ENCODE assay signal across 30 cellular contexts in genomic region chr4:188023682-188024081, GRCh38. TPM values are rescaled to one million over a fixed set of nuclear protein-coding genes. Genes with fewer than 3 reads are reported as not detected.
DNase-seq lines count a peak whose midpoint lies in the region; ATAC-seq and TF ChIP-seq lines count a peak whose summit lies in the region.
"Had no signal": no experiment of that assay in that cellular context is flagged by ENCODE, and none has a peak within 500 bp of the region (broad histone marks: within the 10 kb centered on the region; RNA-seq: fewer than 3 reads in every experiment).

No MANE protein-coding gene starts in this region.

- H2BK5ac ChIP-seq in H9 (ENCODE audit: insufficient read length, low read length) = no peak overlapping the region

- H3K9me3 ChIP-seq in H9 (ENCODE audit: control insufficient read depth, low read depth, low read length) (no peaks in the 10 kb centered on the region), PC-9 (ENCODE audit: insufficient read depth, low read depth) (no peaks in the 10 kb centered on the region), upper lobe of right lung (no peaks in the 10 kb centered on the region)
- H3K9me3 ChIP-seq: BLaER1 treated with 17β-estradiol and CSF1 and Interleukin-3, amounts not matched to agents 10 nM and 100 nM; lower lobe of right lung; MG63; SK-N-SH; transverse colon had no signal

- H3K14ac ChIP-seq in H9 (ENCODE audit: insufficient read depth, low read length) = no peak overlapping the region

- H3K4me3 Mint-ChIP-seq in H9 (no peak overlapping the region), type B pancreatic cell (no peak overlapping the region)
- H3K4me3 Mint-ChIP-seq: activated naive CD8-positive, alpha-beta T cell treated with anti-CD3 and anti-CD28 coated beads, Interleukin-2, amount 50 U/mL, for 24 hours; activated T-cell treated with anti-CD3 and anti-CD28 coated beads, Interleukin-2, amount 50 U/mL, for 24 hours; neural crest cell had no signal

- BruUV-seq in PC-9 (replicated peaks; lab: Mats Ljungman, UMichigan) = no TSS peak

- H3K36me3 Mint-ChIP-seq in H9 (ENCODE audit: insufficient read depth in 1 of 3, low read depth in 3 of 3) = peaks cover 0 to 6% (median 0%) of the 10 kb centered on the region in 3 experiments; a peak in 1 of 7 replicates
- H3K36me3 Mint-ChIP-seq in type B pancreatic cell = peaks cover 8% of the 10 kb centered on the region

- POLR2A ChIA-PET in PC-9 (lab: Charles Lee; ENCODE audit: unreplicated experiment) = interaction anchor here (0.7 kb wide), 1 partner anchor 16 kb away, joined by 7 read pairs; no protein-coding TSS in a partner anchor

- peak; percentile 60 for DNase-seq in H9
- DNase-seq in PC-9 = peak; percentile 39 to 48
- DNase-seq in epithelial cell of prostate (ENCODE audit: low read depth, low spot score) = no peak
- no peak for DNase-seq in type B pancreatic cell (ENCODE audit: extremely low spot score, unreplicated experiment)
- DNase-seq in upper lobe of right lung = no peak
- DNase-seq in DMS79 treated with DMSO at 0.1 percent for 48 hours (lab: John Stamatoyannopoulos, UW) = no peak
- DNase-seq: activated CD4-positive, alpha-beta T cell treated with anti-CD3 and anti-CD28 coated beads for 4 hours; activated gamma-delta T cell treated with Interleukin-2 at 50 U/mL for 16 hours; activated naive CD8-positive, alpha-beta T cell treated with anti-CD3 and anti-CD28 coated beads, Interleukin-2, amount 50 U/mL, for 24 hours; activated T-cell treated with anti-CD3 and anti-CD28 coated beads, Interleukin-2, amount 50 U/mL, for 24 hours; COR-L47; DND-41; dorsolateral prefrontal cortex; GM23248; kidney glomerular epithelial cell; lower lobe of right lung; MG63; NCI-H1417 treated with DMSO at 0.1 percent for 48 hours; NCI-H2081 treated with DMSO at 0.1 percent for 48 hours; NCI-H226; right cardiac atrium; SK-N-SH; spleen; transverse colon had no signal

- TF ChIP-seq CTCF in H9 (conservative IDR thresholded peaks at IDR 0.05) = no peak
- TF ChIP-seq CTCF in PC-9 (conservative IDR thresholded peaks at IDR 0.05) = no peak
- TF ChIP-seq CTCF in type B pancreatic cell (conservative IDR thresholded peaks at IDR 0.05) = no peak
- no peak for TF ChIP-seq CTCF in upper lobe of right lung (IDR thresholded peaks at IDR 0.05)

- H3K4me1 ChIP-seq in H9 (ENCODE audit: insufficient read depth, low read length) (peaks cover 5% of the 10 kb centered on the region), PC-9 (replicated peaks; ENCODE audit: insufficient read depth) (peaks cover 12% of the 10 kb centered on the region), upper lobe of right lung (no peaks in the 10 kb centered on the region)
- H3K4me1 ChIP-seq: BLaER1 treated with 17β-estradiol and CSF1 and Interleukin-3, amounts not matched to agents 10 nM and 100 nM; lower lobe of right lung; parathyroid adenoma; spleen had no signal

- CTCF ChIA-PET in PC-9 (lab: Charles Lee) = interaction anchor here (0.6 to 0.7 kb wide), 3 partner anchors 9 to 104 kb away, joined by 3 to 6 read pairs (median 5); no protein-coding TSS in a partner anchor

- H3K4me3 ChIP-seq in PC-9 (no peak overlapping the region), upper lobe of right lung (no peak overlapping the region)
- H3K4me3 ChIP-seq: BLaER1 treated with 17β-estradiol and CSF1 and Interleukin-3, amounts not matched to agents 10 nM and 100 nM; dorsolateral prefrontal cortex; GM12878; GM23248; K562; lower lobe of right lung; MG63; spleen; transverse colon had no signal

- H3K4me2 ChIP-seq in H9 (ENCODE audit: insufficient read depth, insufficient read length, low read length) (no peak overlapping the region), PC-9 (no peak overlapping the region)
- H3K4me2 ChIP-seq: BLaER1 treated with 17β-estradiol and CSF1 and Interleukin-3, amounts not matched to agents 10 nM and 100 nM; SK-N-SH had no signal

- H3T11ph ChIP-seq in H9 (ENCODE audit: low read length) = no peak overlapping the region

- H3K18ac ChIP-seq in H9 (ENCODE audit: insufficient read length, low read depth, low read length) = no peak overlapping the region

- no peaks in the 10 kb centered on the region for H3K27me3 Mint-ChIP-seq in H9 (ENCODE audit: low read depth)
- H3K27me3 Mint-ChIP-seq in type B pancreatic cell = no peaks in the 10 kb centered on the region
- H3K27me3 Mint-ChIP-seq: activated naive CD8-positive, alpha-beta T cell treated with anti-CD3 and anti-CD28 coated beads, Interleukin-2, amount 50 U/mL, for 24 hours; activated T-cell treated with anti-CD3 and anti-CD28 coated beads, Interleukin-2, amount 50 U/mL, for 24 hours had no signal

- H3K79me2 ChIP-seq in H9 (ENCODE audit: insufficient read depth, low read length) (no peaks in the 10 kb centered on the region), PC-9 (ENCODE audit: low read depth) (no peaks in the 10 kb centered on the region)
- H3K79me2 ChIP-seq: parathyroid adenoma had no signal

- no peak overlapping the region for H3K23ac ChIP-seq in H9 (ENCODE audit: insufficient read length, low read depth, low read length)

- no peak overlapping the region for H3K4ac ChIP-seq in H9 (ENCODE audit: low read depth, low read length)

- H4K8ac ChIP-seq in H9 (replicated peaks; ENCODE audit: insufficient read length, low read depth, low read length) = no peak overlapping the region

- H2AFZ ChIP-seq in H9 (ENCODE audit: low read length) (no peak overlapping the region), PC-9 (no peak overlapping the region)
- H2AFZ ChIP-seq: GM23248, parathyroid adenoma had no signal

- no peak overlapping the region for H2BK12ac ChIP-seq in H9 (ENCODE audit: insufficient read length, low read depth, low read length)

- H3K27ac ChIP-seq in H9 (ENCODE audit: insufficient read length, low read depth, low read length) (no peak overlapping the region), PC-9 (no peak overlapping the region), epithelial cell of prostate (peak overlapping the region; percentile 40), upper lobe of right lung (no peak overlapping the region)
- H3K27ac ChIP-seq: BLaER1 treated with 17β-estradiol and CSF1 and Interleukin-3, amounts not matched to agents 10 nM and 100 nM; dorsolateral prefrontal cortex; GM23248; lower lobe of right lung; parathyroid adenoma; spleen; transverse colon had no signal

- no peaks in the 10 kb centered on the region; the same call in 1 of the 2 replicates for H3F3A ChIP-seq in PC-9 (ENCODE audit: insufficient read depth, low read depth)

- intact Hi-C loops in PC-9 (cut with micrococcal nuclease; ENCODE audit: unreplicated experiment) = loop anchor here (10.0 kb wide), 1 partner anchor 431 kb away; no protein-coding TSS in a partner anchor
- intact Hi-C loops in upper lobe of right lung (cut with DNase I) = no loop called here

- H3K27ac Mint-ChIP-seq in H9 (peak overlapping the region in 2 of 3 experiments; percentile 48 to 89; a peak in 2 of 7 replicates), type B pancreatic cell (peak overlapping the region; percentile 100)
- H3K27ac Mint-ChIP-seq: activated naive CD8-positive, alpha-beta T cell treated with anti-CD3 and anti-CD28 coated beads, Interleukin-2, amount 50 U/mL, for 24 hours; activated T-cell treated with anti-CD3 and anti-CD28 coated beads, Interleukin-2, amount 50 U/mL, for 24 hours had no signal

- no peak overlapping the region for H4K5ac ChIP-seq in H9 (ENCODE audit: insufficient read length, low read depth, low read length)

- H3K27me3 ChIP-seq in H9 (ENCODE audit: insufficient read depth, low read length) = no peaks in the 10 kb centered on the region
- H3K27me3 ChIP-seq in PC-9 (ENCODE audit: insufficient read depth, low read depth) = no peaks in the 10 kb centered on the region
- no peaks in the 10 kb centered on the region for H3K27me3 ChIP-seq in upper lobe of right lung
- H3K27me3 ChIP-seq: BLaER1 treated with 17β-estradiol and CSF1 and Interleukin-3, amounts not matched to agents 10 nM and 100 nM; dorsolateral prefrontal cortex; MG63; spleen; transverse colon had no signal

- H3K9me2 ChIP-seq in PC-9 (ENCODE audit: insufficient read depth) = no peaks in the 10 kb centered on the region
- H3K9me2 ChIP-seq: SK-N-SH had no signal

- H4K20me1 ChIP-seq in H9 (ENCODE audit: control insufficient read depth, insufficient read depth, insufficient read length) (no peaks in the 10 kb centered on the region), PC-9 (ENCODE audit: insufficient read depth) (no peaks in the 10 kb centered on the region)
- H4K20me1 ChIP-seq: BLaER1 treated with 17β-estradiol and CSF1 and Interleukin-3, amounts not matched to agents 10 nM and 100 nM had no signal

- no peaks in the 10 kb centered on the region for H3K79me1 ChIP-seq in H9 (ENCODE audit: insufficient read depth, low read depth, low read length, poor library complexity, severe bottlenecking)

- no peak overlapping the region for H2BK20ac ChIP-seq in H9 (ENCODE audit: low read depth, low read length, poor library complexity, severe bottlenecking)

- no peak overlapping the region for H2BK15ac ChIP-seq in H9 (ENCODE audit: low read depth, low read length)

- no peak overlapping the region for H2BK120ac ChIP-seq in H9 (ENCODE audit: low read depth, low read length, poor library complexity, severe bottlenecking)

- no peak overlapping the region for H3K56ac ChIP-seq in H9 (ENCODE audit: insufficient read length, low read depth, low read length)

- H4K91ac ChIP-seq in H9 (ENCODE audit: insufficient read length, low read depth, low read length) = no peak overlapping the region

- no peak overlapping the region for H2AK5ac ChIP-seq in H9 (ENCODE audit: insufficient read length, low read length)

- ATAC-seq in upper lobe of right lung (no peak), GM19455 (IDR thresholded peaks at IDR 0.05; ENCODE audit: unreplicated experiment) (no peak)
- ATAC-seq: activated naive CD8-positive, alpha-beta T cell treated with anti-CD3 and anti-CD28 coated beads, Interleukin-2, amount 50 U/mL, for 24 hours; GM12878; K562; lower lobe of right lung; right cardiac atrium had no signal

- H3K9ac ChIP-seq in H9 (ENCODE audit: extremely low read depth, insufficient read length, low read length) = no peak overlapping the region
- H3K9ac ChIP-seq: BLaER1 treated with 17β-estradiol and CSF1 and Interleukin-3, amounts not matched to agents 10 nM and 100 nM; GM23248; parathyroid adenoma; SK-N-SH had no signal

- no peaks in the 10 kb centered on the region for H3K36me3 ChIP-seq in PC-9 (ENCODE audit: low read depth)
- H3K36me3 ChIP-seq in upper lobe of right lung = no peaks in the 10 kb centered on the region
- H3K36me3 ChIP-seq: BLaER1 treated with 17β-estradiol and CSF1 and Interleukin-3, amounts not matched to agents 10 nM and 100 nM; lower lobe of right lung; MG63; spleen; transverse colon had no signal

- H3K4me1 Mint-ChIP-seq in H9 (peaks cover 35% of the 10 kb centered on the region in 2 experiments), type B pancreatic cell (ENCODE audit: unreplicated experiment) (peaks cover 16% of the 10 kb centered on the region)
- H3K4me1 Mint-ChIP-seq: activated naive CD8-positive, alpha-beta T cell treated with anti-CD3 and anti-CD28 coated beads, Interleukin-2, amount 50 U/mL, for 24 hours had no signal

- WGBS in H9 (ENCODE audit: extremely low coverage, insufficient read length, low lambda C conversion rate) = no CpG with 5 or more reads among the region's 6 CpGs

- H3K9me3 Mint-ChIP-seq in H9 = peaks cover 1 to 4% of the 10 kb centered on the region in 2 experiments; a peak in 2 of 5 replicates
- peaks cover 6% of the 10 kb centered on the region for H3K9me3 Mint-ChIP-seq in type B pancreatic cell
- H3K9me3 Mint-ChIP-seq: neural crest cell had no signal

- no peaks in the 10 kb centered on the region for H3K23me2 ChIP-seq in H9 (ENCODE audit: insufficient read length, low read depth, low read length, poor library complexity, severe bottlenecking)

RNA-seq across cellular contexts. Expression of gene ZFP42, which starts 28.1 kb away (rescaled TPM):
- 191 and 193 TPM in 2 replicates for total RNA-seq in H9 (2021)
- total RNA-seq in PC-9 (2021) = not detected in 2 replicates
- 12.0 and 33.4 TPM in 2 replicates for total RNA-seq in type B pancreatic cell (ENCODE audit: low replicate concordance)
- total RNA-seq in upper lobe of right lung = 0.26 TPM
- total RNA-seq: dorsolateral prefrontal cortex, GM23248, lower lobe of right lung, right cardiac atrium, spleen, transverse colon had no signal

Comparison
In these comparisons a context has a peak if more than half of its experiments do, and no peak if none do; other contexts are left out.
1. DNase-seq: peak in H9 (single experiment) and PC-9 (2 of 2); none in epithelial cell of prostate (single experiment), type B pancreatic cell (single experiment), upper lobe of right lung (single experiment) and DMS79 treated with DMSO at 0.1 percent for 48 hours (single experiment).